Comparison of ENCODE assay signal across 1 cellular context in genomic region chr7:5527038-5527339, GRCh38.
TF ChIP-seq lines count a peak whose summit lies in the region.

No MANE protein-coding gene starts in this region.

TF ChIP-seq in HEK293, 187 proteins besides CTCF, POLR2A, EP300 and RAD21:
- TF ChIP-seq, protein P1, sequence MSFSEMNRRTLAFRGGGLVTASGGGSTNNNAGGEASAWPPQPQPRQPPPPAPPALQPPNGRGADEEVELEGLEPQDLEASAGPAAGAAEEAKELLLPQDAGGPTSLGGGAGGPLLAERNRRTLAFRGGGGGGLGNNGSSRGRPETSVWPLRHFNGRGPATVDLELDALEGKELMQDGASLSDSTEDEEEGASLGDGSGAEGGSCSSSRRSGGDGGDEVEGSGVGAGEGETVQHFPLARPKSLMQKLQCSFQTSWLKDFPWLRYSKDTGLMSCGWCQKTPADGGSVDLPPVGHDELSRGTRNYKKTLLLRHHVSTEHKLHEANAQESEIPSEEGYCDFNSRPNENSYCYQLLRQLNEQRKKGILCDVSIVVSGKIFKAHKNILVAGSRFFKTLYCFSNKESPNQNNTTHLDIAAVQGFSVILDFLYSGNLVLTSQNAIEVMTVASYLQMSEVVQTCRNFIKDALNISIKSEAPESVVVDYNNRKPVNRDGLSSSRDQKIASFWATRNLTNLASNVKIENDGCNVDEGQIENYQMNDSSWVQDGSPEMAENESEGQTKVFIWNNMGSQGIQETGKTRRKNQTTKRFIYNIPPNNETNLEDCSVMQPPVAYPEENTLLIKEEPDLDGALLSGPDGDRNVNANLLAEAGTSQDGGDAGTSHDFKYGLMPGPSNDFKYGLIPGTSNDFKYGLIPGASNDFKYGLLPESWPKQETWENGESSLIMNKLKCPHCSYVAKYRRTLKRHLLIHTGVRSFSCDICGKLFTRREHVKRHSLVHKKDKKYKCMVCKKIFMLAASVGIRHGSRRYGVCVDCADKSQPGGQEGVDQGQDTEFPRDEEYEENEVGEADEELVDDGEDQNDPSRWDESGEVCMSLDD (tag by site-specific recombination; IDR thresholded peaks at IDR 0.05) = 0 out of 2 replicates have a peak, but pooled peaks have one; percentile 13
- 0 out of 2 replicates have a peak, but pooled peaks have one; percentile 9 for TF ChIP-seq ZXDB (tag by site-specific recombination; IDR thresholded peaks at IDR 0.05)
